Comparison of ENCODE assay signal across 7 cellular contexts in genomic region chr3:69166446-69166845, GRCh38. TPM values are rescaled to one million over a fixed set of nuclear protein-coding genes. Genes with fewer than 3 reads are reported as not detected.
"Had no signal": no experiment of that assay in that cellular context is flagged by ENCODE, and none has a peak within 500 bp of the region (broad histone marks: within the 10 kb centered on the region; RNA-seq: fewer than 3 reads in every experiment).

No MANE protein-coding gene starts in this region.

- H3K9me3 Mint-ChIP-seq: GM23338, H9 had no signal

- H3K4me2 ChIP-seq: GM23338 had no signal

- H3K27ac ChIP-seq: HL-60 had no signal

- DNase-seq: H9, HCEC 1CT, IMR-90 had no signal

- ATAC-seq: K562 had no signal

- H3K27ac Mint-ChIP-seq: GM23338, H9 had no signal

- H3K4me3 Mint-ChIP-seq: GM23338, H9 had no signal

- H2AFZ ChIP-seq: GM23338 had no signal

- H3K4me3 ChIP-seq: GM23338, K562 had no signal

RNA-seq across cellular contexts. Expression of gene LMOD3, which starts 44.1 kb away (rescaled TPM):
- total RNA-seq: GM23338, H1, H9, IMR-90, K562 had no signal
- polyA plus RNA-seq: H1, IMR-90 had no signal
